In the genomic region with DNA sequence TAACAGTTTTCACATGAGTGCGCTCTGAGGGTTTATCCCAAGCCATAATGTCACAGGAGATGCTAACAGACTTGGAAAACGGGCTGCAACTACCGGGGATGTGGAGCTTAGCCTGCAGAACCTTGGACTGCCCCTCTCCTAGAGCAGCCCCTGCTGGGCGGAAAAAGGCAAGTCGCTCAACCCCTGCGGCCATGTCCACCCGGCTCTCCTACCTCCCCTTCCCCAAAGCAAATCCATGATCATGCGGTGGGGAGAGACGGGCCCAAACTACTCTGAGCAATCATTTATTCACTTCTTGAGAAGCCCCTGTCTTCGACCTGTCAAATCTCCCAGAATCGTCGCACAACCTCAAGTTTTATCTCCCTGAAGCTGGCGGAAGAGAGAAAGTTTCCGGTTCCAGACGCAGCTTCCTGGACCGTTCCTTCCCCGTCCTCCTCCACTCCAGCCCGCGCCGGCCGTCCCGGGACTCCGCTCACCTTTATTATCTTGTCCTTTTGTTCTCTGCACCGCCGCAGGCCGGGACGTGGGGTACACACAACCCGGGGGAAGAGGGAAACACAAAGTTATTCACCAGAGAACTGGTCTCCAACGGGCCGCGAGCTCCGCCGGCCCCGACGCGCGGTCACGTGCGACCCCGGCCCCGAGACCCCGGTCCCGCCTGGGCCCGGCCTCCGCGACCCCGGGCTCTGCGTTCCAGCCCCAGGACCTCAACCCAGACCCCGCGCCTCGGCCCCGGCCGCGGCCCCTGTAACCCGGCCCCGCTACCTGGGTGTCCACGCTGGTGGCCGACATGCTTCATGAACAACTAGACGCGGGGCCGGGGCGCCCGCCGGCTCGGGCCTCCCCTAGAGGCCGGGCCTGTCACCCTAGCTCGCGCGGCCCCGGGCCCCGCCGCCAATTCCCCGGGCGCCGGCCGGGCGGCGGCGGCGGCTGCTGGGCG, we compare ENCODE assay signal across 8 cellular contexts. TPM values are rescaled to one million over a fixed set of nuclear protein-coding genes. Genes with fewer than 3 reads are reported as not detected.
A peak's percentile ranks its signal among the peaks of the same experiment; 100 is the strongest.
DNase-seq lines count a peak whose midpoint lies in the region; ATAC-seq, FAIRE-seq and TF ChIP-seq lines count a peak whose summit lies in the region.

No MANE protein-coding gene starts in this region.

- no peak overlapping the region for H2AFZ ChIP-seq in astrocyte (ENCODE audit: low read depth, low read length)

- peaks cover 19% of the 10 kb centered on the region for H3K36me3 Mint-ChIP-seq in astrocyte (ENCODE audit: low read depth, unreplicated experiment)

- TF ChIP-seq CTCF in astrocyte (IDR thresholded peaks at IDR 0.05; ENCODE audit: insufficient read depth, low read depth, low read length): peak; percentile 58

- H3K4me1 ChIP-seq in astrocyte (ENCODE audit: insufficient read depth, low read length): peaks cover 25% of the 10 kb centered on the region
- peaks cover 12% of the 10 kb centered on the region for H3K4me1 ChIP-seq in iPS-20b (ENCODE audit: insufficient read depth, low read length)

- peaks cover 51% of the 10 kb centered on the region for H4K20me1 ChIP-seq in astrocyte (ENCODE audit: insufficient read depth, low read length)

- peaks cover 34% of the 10 kb centered on the region for H3K4me1 Mint-ChIP-seq in astrocyte (ENCODE audit: low read depth, unreplicated experiment)

- peaks cover 11% of the 10 kb centered on the region for H3K27me3 Mint-ChIP-seq in astrocyte (ENCODE audit: low read depth, unreplicated experiment)

- peak; percentile 27 for ATAC-seq in HG02840 (IDR thresholded peaks at IDR 0.05; ENCODE audit: low FRiP score, unreplicated experiment)

- H3K9me3 Mint-ChIP-seq in astrocyte (ENCODE audit: unreplicated experiment): no peaks in the 10 kb centered on the region

- peak overlapping the region; percentile 67 for H3K27ac ChIP-seq in astrocyte (ENCODE audit: low read depth, low read length)
- no peak overlapping the region for H3K27ac ChIP-seq in iPS-20b (ENCODE audit: low read length)

- H3K4me3 Mint-ChIP-seq in astrocyte (ENCODE audit: unreplicated experiment): peak overlapping the region; percentile 99

- H3K9me3 ChIP-seq in astrocyte (ENCODE audit: insufficient read depth, low read depth, low read length) (no peaks in the 10 kb centered on the region), iPS-20b (ENCODE audit: insufficient read depth, low read depth, low read length) (no peaks in the 10 kb centered on the region)

- peak overlapping the region; percentile 78 for H3K4me3 ChIP-seq in astrocyte (ENCODE audit: insufficient read depth, low read depth, low read length)
- H3K4me3 ChIP-seq in iPS-20b (ENCODE audit: low read length): peak overlapping the region; percentile 92

- FAIRE-seq in astrocyte (lab: Jason Lieb, UNC): no peak

- H3K9ac ChIP-seq in astrocyte (ENCODE audit: low read length) (peak overlapping the region; percentile 91), iPS-20b (ENCODE audit: low read depth, low read length) (peak overlapping the region; percentile 91)

- H3K4me2 ChIP-seq in astrocyte (ENCODE audit: low read length): peak overlapping the region; percentile 95

- H3K27me3 ChIP-seq in astrocyte (ENCODE audit: insufficient read depth, low read length): peaks cover 4% of the 10 kb centered on the region
- peaks cover 5% of the 10 kb centered on the region; the same call in 1 of the 2 replicates for H3K27me3 ChIP-seq in iPS-20b (ENCODE audit: insufficient read depth, low read length)

- peak overlapping the region; percentile 99 for H3K27ac Mint-ChIP-seq in astrocyte (ENCODE audit: unreplicated experiment)

- peak; percentile 7 for DNase-seq in stimulated activated naive CD4-positive, alpha-beta T cell treated with Interleukin-2 at 50 U/mL for 16 hours (lab: John Stamatoyannopoulos, UW)
- DNase-seq in stimulated activated naive CD4-positive, alpha-beta T cell (lab: John Stamatoyannopoulos, UW): no peak
- DNase-seq in NCI-H2227 (lab: John Stamatoyannopoulos, UW; ENCODE audit: unreplicated experiment) (peak; percentile 59), astrocyte (ENCODE audit: low read depth) (peak; percentile 37), SKM-1 treated with dmso at 0.1 percent for 144 hours (lab: John Stamatoyannopoulos, UW; ENCODE audit: unreplicated experiment) (no peak)
- DNase-seq in stimulated activated CD4-positive, alpha-beta T cell treated with anti-CD3 and anti-CD28 coated beads, Interleukin-2, amount 100 ng/mL, for 24 hours: peak; percentile 26 to 36

- peaks cover 54% of the 10 kb centered on the region for H3K79me2 ChIP-seq in astrocyte (ENCODE audit: insufficient read depth, low read length)

- H3K36me3 ChIP-seq in astrocyte (ENCODE audit: insufficient read depth, low read length): peaks cover 25% of the 10 kb centered on the region
- peaks cover 45% of the 10 kb centered on the region for H3K36me3 ChIP-seq in iPS-20b (ENCODE audit: insufficient read depth, low read depth, low read length)

RNA-seq across cellular contexts. Expression of a gene that starts 0.6 kb away (rescaled TPM):
- 98.9 and 107 TPM in 2 replicates for total RNA-seq in astrocyte

RNA-seq across cellular contexts. Expression of a gene that starts 20.3 kb away (rescaled TPM):
- total RNA-seq in astrocyte: 2.9 and 3.3 TPM in 2 replicates

RNA-seq across cellular contexts. Expression of a gene that starts 38.9 kb away (rescaled TPM):
- total RNA-seq in astrocyte: 146 and 162 TPM in 2 replicates

RNA-seq across cellular contexts. Expression of a gene that starts 57.2 kb away (rescaled TPM):
- 220 and 225 TPM in 2 replicates for total RNA-seq in astrocyte

Comparison
In these comparisons a context has a peak if more than half of its experiments do, and no peak if none do; other contexts are left out.
1. DNase-seq: peak in stimulated activated naive CD4-positive, alpha-beta T cell treated with Interleukin-2 at 50 U/mL for 16 hours (single experiment), NCI-H2227 (single experiment), astrocyte (single experiment) and stimulated activated CD4-positive, alpha-beta T cell treated with anti-CD3 and anti-CD28 coated beads, Interleukin-2, amount 100 ng/mL, for 24 hours (2 of 2); none in stimulated activated naive CD4-positive, alpha-beta T cell (0 of 6) and SKM-1 treated with dmso at 0.1 percent for 144 hours (single experiment).